Comparison of ENCODE assay signal across 9 cellular contexts in genomic region chr15:90924375-90924774, GRCh38. TPM values are rescaled to one million over a fixed set of nuclear protein-coding genes. Genes with fewer than 3 reads are reported as not detected.
DNase-seq lines count a peak whose midpoint lies in the region; ATAC-seq and TF ChIP-seq lines count a peak whose summit lies in the region.
"Had no signal": no experiment of that assay in that cellular context is flagged by ENCODE, and none has a peak within 500 bp of the region (broad histone marks: within the 10 kb centered on the region; RNA-seq: fewer than 3 reads in every experiment).

No MANE protein-coding gene starts in this region.

- H3K4me1 ChIP-seq in upper lobe of right lung, result peaks cover 5% of the 10 kb centered on the region

- peaks cover 32% of the 10 kb centered on the region for H3K36me3 ChIP-seq in upper lobe of right lung

- no peak for TF ChIP-seq CTCF in upper lobe of right lung (IDR thresholded peaks at IDR 0.05)

- no peak overlapping the region for H3K27ac ChIP-seq in upper lobe of right lung

- H3K9me3 ChIP-seq in upper lobe of right lung, result no peaks in the 10 kb centered on the region
- H3K9me3 ChIP-seq: gastrocnemius medialis had no signal

- no peak overlapping the region for H3K4me3 ChIP-seq in upper lobe of right lung
- H3K4me3 ChIP-seq: gastrocnemius medialis had no signal

- no peaks in the 10 kb centered on the region for H3K27me3 ChIP-seq in upper lobe of right lung
- H3K27me3 ChIP-seq: gastrocnemius medialis had no signal

- ATAC-seq in GM18511 (IDR thresholded peaks at IDR 0.05; ENCODE audit: unreplicated experiment), result peak; percentile 66
- ATAC-seq in GM21515 (IDR thresholded peaks at IDR 0.05; ENCODE audit: unreplicated experiment), result peak; percentile 45
- peak; percentile 49 for ATAC-seq in HG03469 (IDR thresholded peaks at IDR 0.05; ENCODE audit: unreplicated experiment)
- ATAC-seq in upper lobe of right lung, result no peak
- ATAC-seq: gastrocnemius medialis had no signal

- DNase-seq in activated effector memory CD4-positive, alpha-beta T cell treated with Interleukin-2 at 50 U/mL for 16 hours, result no peak
- no peak for DNase-seq in AG08395 (ENCODE audit: low spot score)
- no peak for DNase-seq in upper lobe of right lung
- DNase-seq: gastrocnemius medialis, naive B cell, NCI-H524 treated with DMSO at 0.1 percent for 48 hours had no signal

- intact Hi-C loops in upper lobe of right lung (cut with DNase I), result no loop called here

RNA-seq across cellular contexts. Expression of gene HDDC3, which starts 8.0 kb away (rescaled TPM):
- 12.4 TPM for total RNA-seq in upper lobe of right lung

RNA-seq across cellular contexts. Expression of gene UNC45A, which starts 10.7 kb away (rescaled TPM):
- total RNA-seq in upper lobe of right lung, result 60.9 TPM

RNA-seq across cellular contexts. Expression of gene MAN2A2, which starts 21.3 kb away (rescaled TPM):
- total RNA-seq in upper lobe of right lung, result 94.0 TPM

RNA-seq across cellular contexts. Expression of gene RCCD1, which starts 30.3 kb away (rescaled TPM):
- 8.6 TPM for total RNA-seq in upper lobe of right lung

RNA-seq across cellular contexts. Expression of gene FES, which starts 40.1 kb away (rescaled TPM):
- 48.0 TPM for total RNA-seq in upper lobe of right lung
